Comparison of ENCODE assay signal across 19 cellular contexts in the genomic region with DNA sequence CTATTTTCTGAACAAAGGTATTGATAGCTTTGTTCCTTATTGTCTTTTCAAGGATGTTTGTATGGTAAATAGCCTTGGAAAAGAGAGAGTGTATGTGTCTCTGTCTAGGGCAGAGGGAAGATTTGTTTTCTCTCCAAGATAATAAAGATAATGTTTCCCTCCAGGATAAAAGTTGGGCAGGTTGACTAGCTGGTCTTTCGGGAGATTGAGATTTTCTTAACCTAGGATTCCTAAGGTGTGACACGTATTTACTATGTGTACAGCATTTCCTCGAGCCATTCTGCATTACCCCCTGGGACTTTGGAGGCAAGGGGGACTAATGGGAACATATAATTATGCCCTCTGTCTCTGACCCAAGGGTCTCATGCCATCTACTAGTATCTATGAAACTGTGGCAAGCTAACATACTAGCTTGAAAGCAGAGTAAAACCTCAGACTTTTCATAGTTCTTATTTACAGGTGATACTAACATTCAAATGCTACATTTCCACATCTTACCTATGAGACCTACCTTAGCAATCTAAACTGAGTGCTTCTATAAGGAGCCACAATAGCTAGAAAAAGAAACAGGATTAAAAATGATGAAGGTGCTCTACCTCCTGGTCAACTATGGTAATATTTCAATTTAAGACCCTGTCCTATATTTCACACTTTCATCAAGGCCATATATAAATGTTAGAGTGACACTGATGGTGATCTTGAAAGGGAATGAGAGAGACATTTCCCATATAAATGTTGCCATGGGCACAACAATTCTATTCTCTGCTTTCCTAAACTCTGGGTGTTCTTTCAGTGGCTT.
DNase-seq lines count a peak whose midpoint lies in the region; ATAC-seq, FAIRE-seq and TF ChIP-seq lines count a peak whose summit lies in the region.
"Had no signal": no experiment of that assay in that cellular context is flagged by ENCODE, and none has a peak within 500 bp of the region (broad histone marks: within the 10 kb centered on the region; RNA-seq: fewer than 3 reads in every experiment).

No MANE protein-coding gene starts in this region.

- RAD21 ChIA-PET in GM12878 (lab: Charles Lee; ENCODE audit: unreplicated experiment) = interaction anchor here (0.6 to 2.1 kb wide), 5 partner anchors 16 to 435 kb away, joined by 3 to 6 read pairs (median 3); no protein-coding TSS in a partner anchor

- H4K8ac ChIP-seq in trophoblast cell (ENCODE audit: low read depth, low read length) = no peak overlapping the region

- no peak for FAIRE-seq in GM12878 (lab: Jason Lieb, UNC)
- FAIRE-seq: HTR-8/SVneo had no signal

- no peak overlapping the region for H2BK12ac ChIP-seq in trophoblast cell (ENCODE audit: low read length)

- intact Hi-C loops in GM12878 (cut with micrococcal nuclease; ENCODE audit: unreplicated experiment) = no loop called here

- H3K4me2 ChIP-seq in GM12878 (ENCODE audit: control insufficient read depth, insufficient read depth) (no peak overlapping the region), trophoblast cell (ENCODE audit: low read length) (no peak overlapping the region)

- peaks cover 6% of the 10 kb centered on the region for H3K36me3 Mint-ChIP-seq in activated naive CD4-positive, alpha-beta T cell treated with anti-CD3 and anti-CD28 coated beads, Interleukin-2, amount 10 ng/mL, durations not matched to agents 7 days and 5 days
- H3K36me3 Mint-ChIP-seq: CD8-positive, alpha-beta T cell had no signal

- no peaks in the 10 kb centered on the region for H3K27me3 ChIP-seq in GM12878 (replicated peaks in 1 of 2; ENCODE audit: control insufficient read depth in 2 of 2, insufficient read depth in 2 of 2, low read length in 1 of 2)
- H3K27me3 ChIP-seq in trophoblast cell (ENCODE audit: insufficient read depth, low read length) = no peaks in the 10 kb centered on the region
- H3K27me3 ChIP-seq: BE2C had no signal

- H3K9me3 ChIP-seq in HEK293 (ENCODE audit: control insufficient read depth, insufficient read depth, low read depth, low read length) = no peaks in the 10 kb centered on the region
- no peaks in the 10 kb centered on the region for H3K9me3 ChIP-seq in GM12878 (replicated peaks; ENCODE audit: control insufficient read depth, insufficient read depth, low read length)
- H3K9me3 ChIP-seq in trophoblast cell (ENCODE audit: insufficient read depth, low read depth, low read length) = peaks cover 4% of the 10 kb centered on the region
- H3K9me3 ChIP-seq: BE2C had no signal

- no peaks in the 10 kb centered on the region for H4K20me1 ChIP-seq in GM12878 (ENCODE audit: control insufficient read depth, insufficient read depth)

- H3K79me1 ChIP-seq in trophoblast cell (ENCODE audit: low read length) = peaks cover 9% of the 10 kb centered on the region

- CTCF ChIA-PET in HEK293 (lab: Yijun Ruan, JAX) = interaction anchor here (0.7 kb wide), 1 partner anchor 781 kb away, joined by 3 read pairs; no protein-coding TSS in a partner anchor
- CTCF ChIA-PET in GM12878 (lab: Yijun Ruan, JAX) = interaction anchor here (0.7 to 1.4 kb wide), 4 partner anchors 54 to 595 kb away, joined by 3 to 5 read pairs (median 4); no protein-coding TSS in a partner anchor
- CTCF ChIA-PET in activated naive CD4-positive, alpha-beta T cell treated with anti-CD3 and anti-CD28 coated beads, Interleukin-2, amount 10 ng/mL, durations not matched to agents 7 days and 5 days (lab: Charles Lee) = no interaction called here

- no peak overlapping the region for H3K27ac Mint-ChIP-seq in activated naive CD4-positive, alpha-beta T cell treated with anti-CD3 and anti-CD28 coated beads, Interleukin-2, amount 10 ng/mL, durations not matched to agents 7 days and 5 days
- H3K27ac Mint-ChIP-seq: CD8-positive, alpha-beta T cell had no signal

- H2AFZ ChIP-seq in GM12878 (ENCODE audit: control insufficient read depth, low read depth, low read length) (no peak overlapping the region), trophoblast cell (ENCODE audit: insufficient read depth, low read length, poor library complexity) (no peak overlapping the region)

- H3K27me3 Mint-ChIP-seq in activated naive CD4-positive, alpha-beta T cell treated with anti-CD3 and anti-CD28 coated beads, Interleukin-2, amount 10 ng/mL, durations not matched to agents 7 days and 5 days = no peaks in the 10 kb centered on the region

- TF ChIP-seq EP300 in GM12878 (IDR thresholded peaks at IDR 0.05; ENCODE audit: borderline replicate concordance in 1 of 2, control insufficient read depth in 1 of 2, low read depth in 2 of 2, low read length in 2 of 2) = no peak

- TF ChIP-seq POLR2A in GM12878 (IDR thresholded peaks at IDR 0.05; ENCODE audit: low read depth, low read length) = no peak

- no peak overlapping the region for H3K4me3 Mint-ChIP-seq in activated naive CD4-positive, alpha-beta T cell treated with anti-CD3 and anti-CD28 coated beads, Interleukin-2, amount 10 ng/mL, durations not matched to agents 7 days and 5 days
- H3K4me3 Mint-ChIP-seq: CD8-positive, alpha-beta T cell had no signal

- TF ChIP-seq CTCF in HEK293 (tag by site-specific recombination; IDR thresholded peaks at IDR 0.05) (no peak), GM12878 (IDR thresholded peaks at IDR 0.05 in 2 of 3, conservative IDR thresholded peaks at IDR 0.05 in 1 of 3; ENCODE audit: control insufficient read depth in 2 of 3, extremely low read depth in 1 of 3, insufficient read depth in 1 of 3, low read depth in 3 of 3, low read length in 3 of 3) (no peak)

- no peak overlapping the region for H4K12ac ChIP-seq in trophoblast cell (ENCODE audit: low read depth, low read length)

- peaks cover 2% of the 10 kb centered on the region for H3K9me3 Mint-ChIP-seq in activated naive CD4-positive, alpha-beta T cell treated with anti-CD3 and anti-CD28 coated beads, Interleukin-2, amount 10 ng/mL, durations not matched to agents 7 days and 5 days
- H3K9me3 Mint-ChIP-seq: CD8-positive, alpha-beta T cell had no signal

- no peak overlapping the region for H3K18ac ChIP-seq in trophoblast cell (ENCODE audit: low read length)

- H3K14ac ChIP-seq in trophoblast cell (ENCODE audit: low read length) = no peak overlapping the region

- H3K4ac ChIP-seq in trophoblast cell (ENCODE audit: low read depth, low read length) = no peak overlapping the region

- H3K36me3 ChIP-seq in HEK293 (ENCODE audit: control insufficient read depth in 2 of 2, insufficient read depth in 1 of 2, low read length in 2 of 2) (no peaks in the 10 kb centered on the region), GM12878 (ENCODE audit: control insufficient read depth in 2 of 2, insufficient read depth in 2 of 2, low read length in 1 of 2) (no peaks in the 10 kb centered on the region), trophoblast cell (ENCODE audit: control insufficient read depth in 1 of 2, insufficient read depth in 2 of 2, low read length in 2 of 2) (no peaks in the 10 kb centered on the region)
- H3K36me3 ChIP-seq: BE2C had no signal

- SMC1A ChIA-PET in GM12878 (lab: Charles Lee; ENCODE audit: uncharacterized antibody, unreplicated experiment) = interaction anchor here (0.8 to 2.3 kb wide), 9 partner anchors 11 to 435 kb away, joined by 3 to 5 read pairs (median 3); no protein-coding TSS in a partner anchor

- BruUV-seq in GM12878 (replicated peaks; lab: Mats Ljungman, UMichigan) = no TSS peak

- H3K27ac ChIP-seq in HEK293 (ENCODE audit: extremely low read depth, low read depth, low read length) (no peak overlapping the region), GM12878 (ENCODE audit: control insufficient read depth, insufficient read depth) (no peak overlapping the region), trophoblast cell (ENCODE audit: low read depth, low read length) (peak overlapping the region; percentile 26)
- H3K27ac ChIP-seq: RWPE1 had no signal

- POLR2A ChIA-PET in HEK293 (lab: Yijun Ruan, JAX) (no interaction called here), GM12878 (lab: Charles Lee) (interaction anchor here (0.7 kb wide), 1 partner anchor 63 kb away, joined by 4 read pairs; no protein-coding TSS in a partner anchor)

- no peak overlapping the region for H3K9ac ChIP-seq in GM12878 (ENCODE audit: control insufficient read depth, insufficient read depth, low read length)
- no peak overlapping the region for H3K9ac ChIP-seq in trophoblast cell (ENCODE audit: low read length)

- H3K79me2 ChIP-seq in GM12878 (ENCODE audit: control insufficient read depth, insufficient read depth, low read length) (no peaks in the 10 kb centered on the region), trophoblast cell (ENCODE audit: control insufficient read depth, insufficient read depth, low read length, poor library complexity) (peaks cover 2% of the 10 kb centered on the region)

- H3K23ac ChIP-seq in trophoblast cell (ENCODE audit: low read length) = no peak overlapping the region

- H3K4me1 Mint-ChIP-seq in activated naive CD4-positive, alpha-beta T cell treated with anti-CD3 and anti-CD28 coated beads, Interleukin-2, amount 10 ng/mL, durations not matched to agents 7 days and 5 days = peaks cover 21% of the 10 kb centered on the region

- 82% methylated on average over 3 of the region's 3 CpGs for WGBS in GM12878 (ENCODE audit: insufficient coverage, insufficient replicate concordance, low lambda C conversion rate, missing lambda C conversion rate)
- WGBS in trophoblast cell (ENCODE audit: extremely low coverage, insufficient coverage, insufficient read length) = no CpG with 5 or more reads among the region's 3 CpGs

- TF ChIP-seq RAD21 in GM12878 (IDR thresholded peaks at IDR 0.05; ENCODE audit: insufficient read depth, low read depth, low read length) = peak; percentile 33; the same call in 1 of the 2 replicates

- no peak for ATAC-seq in GM12878
- ATAC-seq: CD8-positive, alpha-beta T cell had no signal

- H3K4me3 ChIP-seq in HEK293 (ENCODE audit: low read depth, low read length) (no peak overlapping the region), GM12878 (no peak overlapping the region), trophoblast cell (ENCODE audit: low read depth, low read length) (no peak overlapping the region)

- in situ Hi-C loops in GM12878 (cut with MboI) = no loop called here

- H2AK5ac ChIP-seq in trophoblast cell (ENCODE audit: low read length) = no peak overlapping the region

- H2BK5ac ChIP-seq in trophoblast cell (ENCODE audit: low read depth, low read length, poor library complexity) = no peak overlapping the region

- DNase-seq in NCI-H69 (lab: John Stamatoyannopoulos, UW) (peak; percentile 14), GM12878 (ENCODE audit: low read depth, low spot score) (no peak), trophoblast cell (peak in 1 of 2 donors; percentile 63), hepatic stellate cell (ENCODE audit: low spot score) (no peak), NAMALWA (ENCODE audit: low spot score) (no peak)
- no peak for DNase-seq in activated naive CD4-positive, alpha-beta T cell treated with anti-CD3 and anti-CD28 coated beads, Interleukin-2, amount 10 ng/mL, durations not matched to agents 7 days and 5 days
- DNase-seq: BE2C; CD8-positive, alpha-beta T cell; DMS79; H7; NCI-H1048; NCI-H1436 treated with DMSO at 0.1 percent for 48 hours; NCI-H2029 treated with DMSO at 0.1 percent for 48 hours; NCI-H510A; NCI-H82; SW 1271 had no signal

- no peak overlapping the region for H2BK120ac ChIP-seq in trophoblast cell (ENCODE audit: insufficient read depth, low read length, poor library complexity)

- no peaks in the 10 kb centered on the region for H3K4me1 ChIP-seq in HEK293 (ENCODE audit: control insufficient read depth, insufficient read depth, low read length)
- H3K4me1 ChIP-seq in GM12878 (ENCODE audit: control insufficient read depth, insufficient read depth, low read length) = no peaks in the 10 kb centered on the region
- H3K4me1 ChIP-seq in trophoblast cell (ENCODE audit: control insufficient read depth in 1 of 2, insufficient read depth in 2 of 2, low read length in 2 of 2) = peaks cover 0 to 8% of the 10 kb centered on the region in 2 experiments

- no peak overlapping the region for H4K91ac ChIP-seq in trophoblast cell (ENCODE audit: low read depth, low read length)
